ENCODE assay signal across 10 cellular contexts in the genomic region with DNA sequence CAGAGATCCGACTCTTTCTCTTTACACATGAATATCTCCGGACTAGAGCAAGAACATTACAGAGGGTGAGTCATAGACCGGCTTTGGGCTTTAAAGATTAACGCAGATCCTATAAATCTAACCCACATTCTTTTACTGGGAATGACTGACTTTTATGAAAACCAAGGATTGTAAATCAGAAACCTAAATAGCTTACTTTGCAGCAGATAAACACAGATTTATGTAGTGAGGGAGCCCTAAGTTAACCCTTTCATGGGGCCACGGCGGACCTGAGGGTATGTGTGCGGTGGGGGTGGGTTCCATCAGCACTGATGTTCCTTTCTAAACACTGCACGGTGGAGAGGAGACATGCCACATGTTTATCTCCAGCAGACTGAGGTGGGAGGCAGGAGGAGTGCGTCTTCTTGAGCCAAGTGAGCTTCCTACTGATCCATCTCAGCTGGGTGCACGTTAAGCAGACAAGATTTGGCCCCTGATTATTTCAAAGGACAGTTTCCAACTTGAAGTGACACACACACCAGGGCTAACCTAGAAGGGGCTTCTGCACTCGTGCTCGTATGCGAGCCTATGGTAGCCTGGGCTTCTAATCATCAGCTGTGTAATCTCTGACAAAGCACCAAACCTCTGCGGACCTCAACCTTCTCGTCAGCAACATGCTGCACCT.
DNase-seq lines count a peak whose midpoint lies in the region; FAIRE-seq and TF ChIP-seq lines count a peak whose summit lies in the region.
"Had no signal": no experiment of that assay in that cellular context is flagged by ENCODE, and none has a peak within 500 bp of the region (broad histone marks: within the 10 kb centered on the region; RNA-seq: fewer than 3 reads in every experiment).

No MANE protein-coding gene starts in this region.

- peaks cover 9% of the 10 kb centered on the region for H3K9me3 ChIP-seq in WERI-Rb-1 (ENCODE audit: severe bottlenecking)
- H3K9me3 ChIP-seq in keratinocyte (ENCODE audit: control insufficient read depth, low read depth, low read length), result peaks cover 15% of the 10 kb centered on the region
- H3K9me3 ChIP-seq in smooth muscle cell (replicated peaks; ENCODE audit: low read depth), result peaks cover 7% of the 10 kb centered on the region
- no peaks in the 10 kb centered on the region for H3K9me3 ChIP-seq in Peyer's patch
- H3K9me3 ChIP-seq in breast epithelium, result peaks cover 0 to 12% of the 10 kb centered on the region in 2 donors

- peak; percentile 5 for DNase-seq in HCEC 1CT
- DNase-seq in WERI-Rb-1, result peak; percentile 65
- no peak for DNase-seq in keratinocyte (ENCODE audit: low read depth, low spot score)
- peak; percentile 22 for DNase-seq in smooth muscle cell (lab: John Stamatoyannopoulos, UW; ENCODE audit: unreplicated experiment)
- no peak for DNase-seq in NCI-H2029 treated with DMSO at 0.1 percent for 48 hours (lab: John Stamatoyannopoulos, UW)
- DNase-seq in RKO (ENCODE audit: low spot score), result no peak
- DNase-seq in Peyer's patch, result no peak
- DNase-seq in breast epithelium (ENCODE audit: low spot score in 2 of 2), result no peak
- DNase-seq: SIG-M5 had no signal

- H2AFZ ChIP-seq in keratinocyte (ENCODE audit: control insufficient read depth, low read length) (no peak overlapping the region), smooth muscle cell (ENCODE audit: low read depth) (no peak overlapping the region)

- FAIRE-seq in keratinocyte (lab: Jason Lieb, UNC), result peak; percentile 79

- peak overlapping the region; percentile 71 for H3K27ac ChIP-seq in WERI-Rb-1
- H3K27ac ChIP-seq in keratinocyte (ENCODE audit: control insufficient read depth, insufficient read depth, low read length), result no peak overlapping the region
- peak overlapping the region; percentile 49 for H3K27ac ChIP-seq in smooth muscle cell (ENCODE audit: low read depth)
- H3K27ac ChIP-seq in Peyer's patch, result no peak overlapping the region
- H3K27ac ChIP-seq in breast epithelium, result no peak overlapping the region
- H3K27ac ChIP-seq: epithelial cell of prostate had no signal

- H3K36me3 ChIP-seq in WERI-Rb-1 (no peaks in the 10 kb centered on the region), keratinocyte (ENCODE audit: control insufficient read depth in 2 of 2, extremely low read depth in 1 of 2, insufficient read depth in 2 of 2, low read length in 2 of 2) (no peaks in the 10 kb centered on the region), smooth muscle cell (ENCODE audit: low read depth) (no peaks in the 10 kb centered on the region), Peyer's patch (no peaks in the 10 kb centered on the region), breast epithelium (no peaks in the 10 kb centered on the region)

- H3K79me2 ChIP-seq in keratinocyte (ENCODE audit: control insufficient read depth, insufficient read depth, low read length) (no peaks in the 10 kb centered on the region), smooth muscle cell (ENCODE audit: low read depth) (no peaks in the 10 kb centered on the region)

- dilution Hi-C loops in keratinocyte (cut with MboI; ENCODE audit: extremely low pct_ligation_motif_present, low sequenced_read_pairs), result no loop called here

- 4% methylated on average over 15 of the region's 15 CpGs for WGBS in smooth muscle cell (ENCODE audit: low lambda C conversion rate)

- peaks cover 14% of the 10 kb centered on the region for H3K4me1 ChIP-seq in keratinocyte (ENCODE audit: control insufficient read depth, extremely low read depth, insufficient read depth, low read length)
- peaks cover 35% of the 10 kb centered on the region for H3K4me1 ChIP-seq in smooth muscle cell (ENCODE audit: low read depth)
- peaks cover 0 to 22% (median 3%) of the 10 kb centered on the region in 4 donors for H3K4me1 ChIP-seq in Peyer's patch
- no peaks in the 10 kb centered on the region for H3K4me1 ChIP-seq in breast epithelium

- H3K9ac ChIP-seq in keratinocyte (ENCODE audit: control insufficient read depth, extremely low read depth, insufficient read depth, low read length) (no peak overlapping the region), smooth muscle cell (ENCODE audit: low read depth) (no peak overlapping the region)

- intact Hi-C loops in breast epithelium (cut with DNase I; ENCODE audit: low total_unique reads), result no loop called here

- TF ChIP-seq CTCF in WERI-Rb-1 (IDR thresholded peaks at IDR 0.05; ENCODE audit: low read depth, low read length) (no peak), keratinocyte (optimal IDR thresholded peaks at IDR 0.05 in 1 of 3, IDR thresholded peaks at IDR 0.05 in 1 of 3, conservative IDR thresholded peaks at IDR 0.05 in 1 of 3; ENCODE audit: extremely low read depth in 1 of 3, insufficient read depth in 2 of 3, low read length in 3 of 3) (no peak), smooth muscle cell (IDR thresholded peaks at IDR 0.05; ENCODE audit: borderline replicate concordance, insufficient read depth, poor library complexity, severe bottlenecking) (no peak), Peyer's patch (IDR thresholded peaks at IDR 0.05) (no peak), breast epithelium (IDR thresholded peaks at IDR 0.05) (no peak)

- peak overlapping the region; percentile 50 for H3K4me3 ChIP-seq in WERI-Rb-1 (ENCODE audit: low read depth, low read length)
- H3K4me3 ChIP-seq in keratinocyte (ENCODE audit: control insufficient read depth in 2 of 3, extremely low read depth in 1 of 3, insufficient read depth in 2 of 3, low read depth in 1 of 3, low read length in 3 of 3), result peak overlapping the region in 1 of 3 experiments; percentile 59
- H3K4me3 ChIP-seq in smooth muscle cell, result peak overlapping the region; percentile 42
- H3K4me3 ChIP-seq in Peyer's patch, result peak overlapping the region in 2 of 4 donors; percentile 49 to 54
- peak overlapping the region in 1 of 3 donors; percentile 55 for H3K4me3 ChIP-seq in breast epithelium

- H4K20me1 ChIP-seq in keratinocyte (ENCODE audit: control insufficient read depth, extremely low read depth, insufficient read depth, low read length) (no peaks in the 10 kb centered on the region), smooth muscle cell (ENCODE audit: low read depth) (no peaks in the 10 kb centered on the region)

- TF ChIP-seq POLR2A in Peyer's patch (IDR thresholded peaks at IDR 0.05) (no peak), breast epithelium (IDR thresholded peaks at IDR 0.05) (no peak)

- no peaks in the 10 kb centered on the region for H3K27me3 ChIP-seq in WERI-Rb-1 (ENCODE audit: insufficient read depth, low read depth, severe bottlenecking)
- H3K27me3 ChIP-seq in keratinocyte (ENCODE audit: control insufficient read depth, extremely low read depth, insufficient read depth, low read length), result peaks cover 37% of the 10 kb centered on the region
- H3K27me3 ChIP-seq in smooth muscle cell (ENCODE audit: low read depth), result no peaks in the 10 kb centered on the region
- no peaks in the 10 kb centered on the region for H3K27me3 ChIP-seq in Peyer's patch
- peaks cover 0 to 29% of the 10 kb centered on the region in 2 donors for H3K27me3 ChIP-seq in breast epithelium

- peaks cover 24% of the 10 kb centered on the region for H3F3A ChIP-seq in smooth muscle cell (ENCODE audit: low read depth)

- H3K9me1 ChIP-seq in keratinocyte (ENCODE audit: control insufficient read depth, extremely low read depth, insufficient read depth, low read length), result no peaks in the 10 kb centered on the region

- peak overlapping the region; percentile 86 for H3K4me2 ChIP-seq in keratinocyte (ENCODE audit: control insufficient read depth, extremely low read depth, insufficient read depth, low read depth, low read length)
- peak overlapping the region; percentile 89 for H3K4me2 ChIP-seq in smooth muscle cell

Comparison
In these comparisons a context has a peak if more than half of its experiments do, and no peak if none do; other contexts are left out.
1. DNase-seq: peak in HCEC 1CT (single experiment), WERI-Rb-1 (single experiment) and smooth muscle cell (single experiment); none in keratinocyte (single experiment), NCI-H2029 treated with DMSO at 0.1 percent for 48 hours (single experiment), RKO (single experiment), Peyer's patch (0 of 3) and breast epithelium (0 of 2).
2. H3K27ac ChIP-seq: peak in WERI-Rb-1 (single experiment) and smooth muscle cell (single experiment); none in keratinocyte (single experiment), Peyer's patch (0 of 4) and breast epithelium (0 of 2).